18 cellular contexts compared by ENCODE assay signal in genomic region chr5:29720954-29721353, GRCh38.
"Had no signal": no experiment of that assay in that cellular context is flagged by ENCODE, and none has a peak within 500 bp of the region (broad histone marks: within the 10 kb centered on the region; RNA-seq: fewer than 3 reads in every experiment).

No MANE protein-coding gene starts in this region.

- H3K36me3 ChIP-seq: sigmoid colon, spleen had no signal

- H3K27ac ChIP-seq: body of pancreas, foreskin keratinocyte, sigmoid colon, spleen had no signal

- H3K9me3 Mint-ChIP-seq: type B pancreatic cell had no signal

- H3K27me3 Mint-ChIP-seq: activated naive CD8-positive, alpha-beta T cell; stimulated activated naive CD8-positive, alpha-beta T cell treated with anti-CD3 and anti-CD28 coated beads, Interleukin-15, amount 100 ng/mL, for 72 hours; type B pancreatic cell had no signal

- H3K4me3 Mint-ChIP-seq: activated naive CD8-positive, alpha-beta T cell; immature natural killer cell; stimulated activated naive CD8-positive, alpha-beta T cell treated with anti-CD3 and anti-CD28 coated beads, Interleukin-15, amount 100 ng/mL, for 72 hours; type B pancreatic cell had no signal

- H3K36me3 Mint-ChIP-seq: activated naive CD8-positive, alpha-beta T cell; type B pancreatic cell had no signal

- ATAC-seq: activated CD4-positive, CD25-positive, alpha-beta regulatory T cell treated with anti-CD3 and anti-CD28 coated beads, Interleukin-2, amount 50 U/mL, for 24 hours; body of pancreas; foreskin keratinocyte; stimulated activated naive CD8-positive, alpha-beta T cell treated with anti-CD3 and anti-CD28 coated beads, Interleukin-15, amount 100 ng/mL, for 72 hours had no signal

- H3K4me3 ChIP-seq: body of pancreas, sigmoid colon, spleen had no signal

- H3K27ac Mint-ChIP-seq: activated naive CD8-positive, alpha-beta T cell; immature natural killer cell; stimulated activated naive CD8-positive, alpha-beta T cell treated with anti-CD3 and anti-CD28 coated beads, Interleukin-15, amount 100 ng/mL, for 72 hours; type B pancreatic cell had no signal

- H3K27me3 ChIP-seq: body of pancreas, foreskin keratinocyte, sigmoid colon, spleen had no signal

- H3K4me1 Mint-ChIP-seq: immature natural killer cell; stimulated activated naive CD8-positive, alpha-beta T cell treated with anti-CD3 and anti-CD28 coated beads, Interleukin-15, amount 100 ng/mL, for 72 hours had no signal

- DNase-seq: activated CD4-positive, alpha-beta T cell treated with anti-CD3 and anti-CD28 coated beads, Interleukin-2, amount 50 U/mL, for 1 hour; activated CD8-positive, alpha-beta memory T cell treated with anti-CD3 and anti-CD28 coated beads for 24 hours; activated gamma-delta T cell treated with Interleukin-2 at 50 U/mL for 16 hours; amniotic stem cell; body of pancreas; central memory CD4-positive, alpha-beta T cell; cortex of kidney; effector CD4-positive, alpha-beta T cell; foreskin keratinocyte; glutamatergic neuron; immature natural killer cell; midbrain; sigmoid colon; spleen; stimulated activated naive CD8-positive, alpha-beta T cell treated with anti-CD3 and anti-CD28 coated beads, Interleukin-15, amount 100 ng/mL, for 72 hours had no signal

- H3K9me3 ChIP-seq: body of pancreas, sigmoid colon had no signal
